ENCODE assay signal across 1 cellular context in the genomic region with DNA sequence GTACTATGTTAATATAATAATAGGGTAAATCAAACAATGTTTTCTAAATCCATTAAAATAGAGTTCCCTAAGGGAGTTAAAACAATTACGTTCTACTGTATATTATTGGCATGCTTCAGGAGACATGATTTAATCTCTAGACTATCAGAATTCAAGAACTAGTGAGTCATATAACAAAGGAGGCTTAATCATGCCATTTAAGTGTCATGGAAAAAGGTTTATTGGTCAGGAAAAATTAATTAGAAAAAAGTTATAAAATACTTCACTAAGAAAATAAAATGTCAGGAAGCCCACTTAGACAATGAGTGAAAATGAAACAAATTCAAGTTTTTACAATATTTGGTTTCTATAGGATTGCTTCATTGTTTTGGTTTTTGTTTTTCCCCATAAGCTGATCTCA.
TF ChIP-seq lines count a peak whose summit lies in the region.

No MANE protein-coding gene starts in this region.

TF ChIP-seq in HEK293, 187 proteins besides CTCF, POLR2A, EP300 and RAD21 (continued from another document):
- TF ChIP-seq, protein P1, sequence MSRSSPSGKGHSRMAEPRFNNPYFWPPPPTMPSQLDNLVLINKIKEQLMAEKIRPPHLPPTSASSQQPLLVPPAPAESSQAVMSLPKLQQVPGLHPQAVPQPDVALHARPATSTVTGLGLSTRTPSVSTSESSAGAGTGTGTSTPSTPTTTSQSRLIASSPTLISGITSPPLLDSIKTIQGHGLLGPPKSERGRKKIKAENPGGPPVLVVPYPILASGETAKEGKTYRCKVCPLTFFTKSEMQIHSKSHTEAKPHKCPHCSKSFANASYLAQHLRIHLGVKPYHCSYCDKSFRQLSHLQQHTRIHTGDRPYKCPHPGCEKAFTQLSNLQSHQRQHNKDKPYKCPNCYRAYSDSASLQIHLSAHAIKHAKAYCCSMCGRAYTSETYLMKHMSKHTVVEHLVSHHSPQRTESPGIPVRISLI (tag by site-specific recombination; IDR thresholded peaks at IDR 0.05) = peak; percentile 80; the same call in 1 of the 2 replicates
- TF ChIP-seq ZNF629 (tag by site-specific recombination; IDR thresholded peaks at IDR 0.05) (peak; percentile 40), ZNF335 (tag by site-specific recombination; conservative IDR thresholded peaks at IDR 0.05) (peak; percentile 38; the same call in 1 of the 2 replicates), KLF8 (tag by site-specific recombination; IDR thresholded peaks at IDR 0.05) (0 out of 2 replicates have a peak, but pooled peaks have one; percentile 10), BCL11A (tag by site-specific recombination; IDR thresholded peaks at IDR 0.05; ENCODE audit: low read depth) (peak; percentile 50; the same call in 1 of the 2 replicates)
- TF ChIP-seq, protein P2, sequence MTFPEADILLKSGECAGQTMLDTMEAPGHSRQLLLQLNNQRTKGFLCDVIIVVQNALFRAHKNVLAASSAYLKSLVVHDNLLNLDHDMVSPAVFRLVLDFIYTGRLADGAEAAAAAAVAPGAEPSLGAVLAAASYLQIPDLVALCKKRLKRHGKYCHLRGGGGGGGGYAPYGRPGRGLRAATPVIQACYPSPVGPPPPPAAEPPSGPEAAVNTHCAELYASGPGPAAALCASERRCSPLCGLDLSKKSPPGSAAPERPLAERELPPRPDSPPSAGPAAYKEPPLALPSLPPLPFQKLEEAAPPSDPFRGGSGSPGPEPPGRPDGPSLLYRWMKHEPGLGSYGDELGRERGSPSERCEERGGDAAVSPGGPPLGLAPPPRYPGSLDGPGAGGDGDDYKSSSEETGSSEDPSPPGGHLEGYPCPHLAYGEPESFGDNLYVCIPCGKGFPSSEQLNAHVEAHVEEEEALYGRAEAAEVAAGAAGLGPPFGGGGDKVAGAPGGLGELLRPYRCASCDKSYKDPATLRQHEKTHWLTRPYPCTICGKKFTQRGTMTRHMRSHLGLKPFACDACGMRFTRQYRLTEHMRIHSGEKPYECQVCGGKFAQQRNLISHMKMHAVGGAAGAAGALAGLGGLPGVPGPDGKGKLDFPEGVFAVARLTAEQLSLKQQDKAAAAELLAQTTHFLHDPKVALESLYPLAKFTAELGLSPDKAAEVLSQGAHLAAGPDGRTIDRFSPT (tag by site-specific recombination; IDR thresholded peaks at IDR 0.05) = peak; percentile 82; the same call in 1 of the 2 replicates
